ENCODE assay signal across 8 cellular contexts in genomic region chr1:204480515-204480914, GRCh38. TPM values are rescaled to one million over a fixed set of nuclear protein-coding genes. Genes with fewer than 3 reads are reported as not detected.
A peak's percentile ranks its signal among the peaks of the same experiment; 100 is the strongest.
DNase-seq lines count a peak whose midpoint lies in the region; ATAC-seq and TF ChIP-seq lines count a peak whose summit lies in the region.

No MANE protein-coding gene starts in this region.

- H3K4me1 Mint-ChIP-seq in CD14-positive monocyte: peaks cover 57% of the 10 kb centered on the region
- peaks cover 36% of the 10 kb centered on the region for H3K4me1 Mint-ChIP-seq in mesothelial cell of epicardium

- H3K27me3 Mint-ChIP-seq in CD14-positive monocyte (ENCODE audit: low read depth in 3 of 3): peaks cover 0 to 4% (median 2%) of the 10 kb centered on the region in 3 donors
- H3K27me3 Mint-ChIP-seq in mesothelial cell of epicardium (ENCODE audit: low read depth): no peaks in the 10 kb centered on the region

- intact Hi-C loops in CD14-positive monocyte (cut with micrococcal nuclease): no loop called here

- DNase-seq in NCI-H2171 (lab: John Stamatoyannopoulos, UW): peak; percentile 31
- peak; percentile 68 for DNase-seq in retina
- DNase-seq in CD14-positive monocyte (ENCODE audit: low spot score): no peak
- no peak for DNase-seq in mesothelial cell of epicardium (ENCODE audit: low spot score in 2 of 2, unreplicated experiment in 2 of 2)
- DNase-seq in NK-92 treated with Interleukin-12 subunit alpha and Interleukin-12 subunit beta, amount 100 ng/mL, for 24 hours (lab: John Stamatoyannopoulos, UW): no peak

- TF ChIP-seq CTCF in CD14-positive monocyte (IDR thresholded peaks at IDR 0.05): no peak
- no peak for TF ChIP-seq CTCF in mesothelial cell of epicardium (IDR thresholded peaks at IDR 0.05; ENCODE audit: unreplicated experiment)

- H3K9me3 Mint-ChIP-seq in CD14-positive monocyte (peaks cover 0 to 1% (median 0%) of the 10 kb centered on the region in 7 donors), mesothelial cell of epicardium (no peaks in the 10 kb centered on the region)

- no peaks in the 10 kb centered on the region for H3K36me3 Mint-ChIP-seq in CD14-positive monocyte
- H3K36me3 Mint-ChIP-seq in mesothelial cell of epicardium: no peaks in the 10 kb centered on the region

- H3K4me3 Mint-ChIP-seq in CD14-positive monocyte: no peak overlapping the region
- no peak overlapping the region for H3K4me3 Mint-ChIP-seq in mesothelial cell of epicardium

- H3K27ac Mint-ChIP-seq in CD14-positive monocyte (peak overlapping the region in 1 of 7 donors; percentile 43), mesothelial cell of epicardium (no peak overlapping the region)

- ATAC-seq in GM18519 (IDR thresholded peaks at IDR 0.05; ENCODE audit: low FRiP score, unreplicated experiment) (peak; percentile 48), GM21717 (IDR thresholded peaks at IDR 0.05; ENCODE audit: unreplicated experiment) (peak; percentile 47), HG02970 (IDR thresholded peaks at IDR 0.05; ENCODE audit: low FRiP score, unreplicated experiment) (no peak)

RNA-seq across cellular contexts. Expression of gene PIK3C2B, which starts 14.1 kb away (rescaled TPM):
- polyA plus RNA-seq in CD14-positive monocyte: under 1 TPM in 1 of 2 donors, not detected in 1; 0.04 TPM
- 36.3 to 39.6 TPM (median 39.5 TPM) in 3 replicates for total RNA-seq in mesothelial cell of epicardium

RNA-seq across cellular contexts. Expression of gene MDM4, which starts 35.7 kb away (rescaled TPM):
- 10 to 100 TPM in 1 of 2 donors, 1 to 10 TPM in 1; 7.8 to 10.2 TPM for polyA plus RNA-seq in CD14-positive monocyte
- total RNA-seq in mesothelial cell of epicardium: 132 to 154 TPM (median 136 TPM) in 3 replicates

Comparison
In these comparisons a context has a peak if more than half of its experiments do, and no peak if none do; other contexts are left out.
1. DNase-seq: peak in NCI-H2171 (single experiment) and retina (single experiment); none in CD14-positive monocyte (single experiment), mesothelial cell of epicardium (0 of 2) and NK-92 treated with Interleukin-12 subunit alpha and Interleukin-12 subunit beta, amount 100 ng/mL, for 24 hours (single experiment).